19 cellular contexts compared by ENCODE assay signal in the genomic region with DNA sequence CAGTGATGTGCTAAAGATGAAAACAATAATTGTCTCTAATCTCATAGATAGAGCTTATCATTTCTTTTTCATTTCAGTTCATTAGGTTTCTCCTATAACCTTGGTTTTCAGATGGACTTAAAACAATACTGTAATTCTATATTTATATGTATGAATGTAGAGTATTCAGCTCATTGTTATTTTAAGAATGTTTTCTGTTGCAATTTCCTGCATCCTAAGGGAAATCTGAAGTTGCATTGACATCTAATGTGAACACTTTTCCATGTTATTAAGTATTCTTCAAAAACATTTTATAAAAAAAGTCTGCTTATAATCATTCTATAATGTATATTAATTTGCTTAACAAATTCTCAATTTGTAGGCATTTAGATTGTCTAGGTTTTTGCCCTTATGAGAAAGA.
A peak's percentile ranks its signal among the peaks of the same experiment; 100 is the strongest.
DNase-seq lines count a peak whose midpoint lies in the region; ATAC-seq, FAIRE-seq and TF ChIP-seq lines count a peak whose summit lies in the region.
"Had no signal": no experiment of that assay in that cellular context is flagged by ENCODE, and none has a peak within 500 bp of the region (broad histone marks: within the 10 kb centered on the region; RNA-seq: fewer than 3 reads in every experiment).

No MANE protein-coding gene starts in this region.

- intact Hi-C loops in IMR-90 (cut with micrococcal nuclease): loop anchor here (5.0 kb wide), 1 partner anchor 35 kb away; no protein-coding TSS in a partner anchor
- intact Hi-C loops in colonic mucosa (cut with DNase I): no loop called here

- no peak overlapping the region for H2BK12ac ChIP-seq in neuronal stem cell (ENCODE audit: low read length)

- ATAC-seq in IMR-90 (ENCODE audit: low read depth): 0 out of 2 replicates have a peak, but pooled peaks have one; percentile 22

- dilution Hi-C loops in IMR-90 (cut with HindIII; ENCODE audit: low sequenced_read_pairs, unreplicated experiment): no loop called here

- no peak overlapping the region for H2AK9ac ChIP-seq in IMR-90 (replicated peaks; ENCODE audit: low read depth, low read length, poor library complexity)

- TF ChIP-seq CTCF in IMR-90 (conservative IDR thresholded peaks at IDR 0.05; ENCODE audit: low read depth, low read length): no peak
- no peak for TF ChIP-seq CTCF in choroid plexus epithelial cell (conservative IDR thresholded peaks at IDR 0.05; ENCODE audit: low read depth, low read length)
- no peak for TF ChIP-seq CTCF in fibroblast of the aortic adventitia (IDR thresholded peaks at IDR 0.05; ENCODE audit: insufficient read depth, low read length)
- no peak for TF ChIP-seq CTCF in colonic mucosa (IDR thresholded peaks at IDR 0.05)

- no peaks in the 10 kb centered on the region for H3K79me2 ChIP-seq in ACC112 (ENCODE audit: control insufficient read depth, insufficient read depth, low read length, unreplicated experiment)

- no peak overlapping the region for H2AK5ac ChIP-seq in IMR-90 (ENCODE audit: low read depth, low read length)
- no peak overlapping the region for H2AK5ac ChIP-seq in neuronal stem cell (ENCODE audit: low read depth, low read length)

- BruUV-seq in IMR-90 (replicated peaks; lab: Mats Ljungman, UMichigan): no TSS peak

- CTCF ChIA-PET in IMR-90 (lab: Yijun Ruan, JAX): no interaction called here

- H4K5ac ChIP-seq in IMR-90 (ENCODE audit: low read depth, low read length): no peak overlapping the region

- H2BK120ac ChIP-seq in IMR-90 (ENCODE audit: low read depth, low read length): no peak overlapping the region; the same call in 1 of the 2 replicates
- H2BK120ac ChIP-seq in neuronal stem cell (ENCODE audit: low read depth, low read length): no peak overlapping the region

- TF ChIP-seq POLR2A in IMR-90 (IDR thresholded peaks at IDR 0.05; ENCODE audit: low read depth, low read length): no peak

- H3K79me1 ChIP-seq in IMR-90 (ENCODE audit: low read depth in 1 of 2, low read length in 2 of 2) (no peaks in the 10 kb centered on the region), neuronal stem cell (ENCODE audit: low read depth, low read length) (no peaks in the 10 kb centered on the region)

- H3K4ac ChIP-seq in IMR-90 (ENCODE audit: low read depth, low read length) (no peak overlapping the region), neuronal stem cell (ENCODE audit: low read length) (no peak overlapping the region)

- FAIRE-seq in frontal cortex (lab: Jason Lieb, UNC): no peak
- FAIRE-seq: GM12891 had no signal

- POLR2A ChIA-PET in IMR-90 (lab: Charles Lee; ENCODE audit: unreplicated experiment): no interaction called here

- peak overlapping the region; percentile 2; the same call in 1 of the 2 replicates for H3K27ac ChIP-seq in ACC112 (ENCODE audit: low read depth, low read length)
- H3K27ac ChIP-seq in IMR-90 (ENCODE audit: insufficient read depth, low read length): no peak overlapping the region
- no peak overlapping the region for H3K27ac ChIP-seq in colonic mucosa
- H3K27ac ChIP-seq in neuronal stem cell (replicated peaks; ENCODE audit: low read length): no peak overlapping the region
- H3K27ac ChIP-seq: Peyer's patch had no signal

- peaks cover 3% of the 10 kb centered on the region; the same call in 1 of the 2 replicates for H3K9me1 ChIP-seq in IMR-90 (ENCODE audit: insufficient read depth, low read length)

- no peaks in the 10 kb centered on the region for H4K20me1 ChIP-seq in IMR-90 (ENCODE audit: insufficient read depth, low read length)

- H3K4me3 ChIP-seq in ACC112 (ENCODE audit: low read depth, low read length) (no peak overlapping the region), IMR-90 (ENCODE audit: insufficient read depth, low read depth, low read length) (no peak overlapping the region), choroid plexus epithelial cell (ENCODE audit: low read depth, low read length) (no peak overlapping the region), fibroblast of the aortic adventitia (ENCODE audit: low read depth, low read length) (no peak overlapping the region), colonic mucosa (no peak overlapping the region), neuronal stem cell (ENCODE audit: low read length in 2 of 2) (no peak overlapping the region)
- H3K4me3 ChIP-seq: Peyer's patch had no signal

- H3K23ac ChIP-seq in IMR-90 (ENCODE audit: low read depth, low read length) (no peak overlapping the region; the same call in 1 of the 2 replicates), neuronal stem cell (ENCODE audit: low read depth, low read length, poor library complexity) (no peak overlapping the region)

- H3K36me3 ChIP-seq in ACC112 (ENCODE audit: insufficient read depth, low read length) (no peaks in the 10 kb centered on the region), IMR-90 (ENCODE audit: control insufficient read depth, insufficient read depth, low read length) (no peaks in the 10 kb centered on the region), colonic mucosa (no peaks in the 10 kb centered on the region), neuronal stem cell (replicated peaks in 1 of 2; ENCODE audit: control insufficient read depth in 2 of 2, insufficient read depth in 2 of 2, low read length in 2 of 2) (no peaks in the 10 kb centered on the region)
- H3K36me3 ChIP-seq: Peyer's patch had no signal

- H4K91ac ChIP-seq in IMR-90 (ENCODE audit: insufficient read depth, low read depth, low read length): no peak overlapping the region
- no peak overlapping the region for H4K91ac ChIP-seq in neuronal stem cell (ENCODE audit: low read depth, low read length, poor library complexity)

- in situ Hi-C loops in IMR-90 (cut with MboI; ENCODE audit: low sequenced_read_pairs): no loop called here
- in situ Hi-C loops in G401 (cut with HindIII; ENCODE audit: low sequenced_read_pairs): no loop called here

- H3K18ac ChIP-seq in IMR-90 (ENCODE audit: low read depth, low read length) (no peak overlapping the region), neuronal stem cell (ENCODE audit: low read length) (no peak overlapping the region)

- H2BK20ac ChIP-seq in IMR-90 (ENCODE audit: low read depth, low read length): no peak overlapping the region

- H2BK5ac ChIP-seq in IMR-90 (ENCODE audit: low read depth, low read length, poor library complexity, severe bottlenecking): peak overlapping the region; percentile 57
- no peak overlapping the region for H2BK5ac ChIP-seq in neuronal stem cell (ENCODE audit: low read length)

- H4K8ac ChIP-seq in IMR-90 (ENCODE audit: low read depth in 2 of 2, low read length in 2 of 2): 0 out of 4 replicates have a peak overlapping the region, but pooled peaks have one; percentile 20 to 90
- no peak overlapping the region for H4K8ac ChIP-seq in neuronal stem cell (ENCODE audit: low read depth, low read length)

- no peak overlapping the region for H2AFZ ChIP-seq in ACC112 (ENCODE audit: low read length, unreplicated experiment)
- no peak overlapping the region for H2AFZ ChIP-seq in IMR-90 (replicated peaks; ENCODE audit: low read length, poor library complexity)
- H2AFZ ChIP-seq in neuronal stem cell (ENCODE audit: low read length): no peak overlapping the region

- H3K56ac ChIP-seq in IMR-90 (ENCODE audit: extremely low read depth, insufficient read depth, low read length): no peak overlapping the region

- H3K9ac ChIP-seq in IMR-90 (ENCODE audit: low read depth, low read length) (no peak overlapping the region), colonic mucosa (ENCODE audit: low read depth in 2 of 2, low read length in 2 of 2) (no peak overlapping the region), neuronal stem cell (ENCODE audit: low read depth, low read length, poor library complexity) (no peak overlapping the region)

- H3K4me2 ChIP-seq in IMR-90 (ENCODE audit: low read depth, low read length): peak overlapping the region; percentile 20; the same call in 1 of the 2 replicates
- H3K4me2 ChIP-seq in neuronal stem cell (ENCODE audit: insufficient read depth, low read length, poor library complexity, severe bottlenecking): no peak overlapping the region

- H3K4me1 ChIP-seq in ACC112 (ENCODE audit: control insufficient read depth, insufficient read depth, low read length, unreplicated experiment) (peaks cover 41% of the 10 kb centered on the region), IMR-90 (ENCODE audit: control insufficient read depth, insufficient read depth, low read length) (peaks cover 5% of the 10 kb centered on the region), colonic mucosa (no peaks in the 10 kb centered on the region), neuronal stem cell (ENCODE audit: control insufficient read depth in 2 of 2, insufficient read depth in 1 of 2, low read depth in 1 of 2, low read length in 2 of 2) (no peaks in the 10 kb centered on the region)
- H3K4me1 ChIP-seq: Peyer's patch had no signal

- no peak overlapping the region for H2BK15ac ChIP-seq in IMR-90 (ENCODE audit: low read depth, low read length)
- H2BK15ac ChIP-seq in neuronal stem cell (ENCODE audit: low read length): no peak overlapping the region

- H3K9me3 ChIP-seq in IMR-90 (ENCODE audit: control insufficient read depth, insufficient read depth, low read length) (no peaks in the 10 kb centered on the region), colonic mucosa (no peaks in the 10 kb centered on the region), neuronal stem cell (replicated peaks in 1 of 2; ENCODE audit: control insufficient read depth in 2 of 2, insufficient read depth in 1 of 2, low read depth in 1 of 2, low read length in 2 of 2) (peaks cover 0 to 1% of the 10 kb centered on the region in 2 donors)
- H3K9me3 ChIP-seq: Peyer's patch had no signal

- DNase-seq in IMR-90: peak; percentile 54
- DNase-seq in choroid plexus epithelial cell (ENCODE audit: low read depth): peak; percentile 55
- DNase-seq in fibroblast of the aortic adventitia (ENCODE audit: low read depth): peak; percentile 79
- DNase-seq in G401 (ENCODE audit: low spot score): no peak
- no peak for DNase-seq in frontal cortex (ENCODE audit: low spot score in 2 of 2)
- no peak for DNase-seq in colonic mucosa
- no peak for DNase-seq in neuronal stem cell (ENCODE audit: low spot score)
- DNase-seq: 8988T, C1 segment of cervical spinal cord, DMS153, GOT3, HFFc6, NCI-H2029, NCI-H2171 treated with DMSO at 0.1 percent for 48 hours, NCI-H510A treated with DMSO at 0.1 percent for 48 hours, Peyer's patch, SHP77 had no signal

- TF ChIP-seq RAD21 in IMR-90 (IDR thresholded peaks at IDR 0.05; ENCODE audit: low read length): no peak

- H3K27me3 ChIP-seq in ACC112 (ENCODE audit: insufficient read depth, low read length): no peaks in the 10 kb centered on the region
- H3K27me3 ChIP-seq in IMR-90 (ENCODE audit: control insufficient read depth, insufficient read depth, low read length): no peaks in the 10 kb centered on the region
- no peaks in the 10 kb centered on the region for H3K27me3 ChIP-seq in colonic mucosa
- no peaks in the 10 kb centered on the region for H3K27me3 ChIP-seq in neuronal stem cell (ENCODE audit: control insufficient read depth in 3 of 3, insufficient read depth in 3 of 3, low read depth in 1 of 3, low read length in 3 of 3)
- H3K27me3 ChIP-seq: Peyer's patch had no signal

- H3K14ac ChIP-seq in IMR-90 (replicated peaks; ENCODE audit: low read depth, low read length) (no peak overlapping the region), neuronal stem cell (ENCODE audit: low read length) (no peak overlapping the region)

TF ChIP-seq in IMR-90, 13 proteins besides CTCF, POLR2A, EP300 and RAD21 (continues in another document):
- no peak for TF ChIP-seq MXI1 (IDR thresholded peaks at IDR 0.05; ENCODE audit: borderline replicate concordance, low read depth, low read length)
- TF ChIP-seq SMC3 (IDR thresholded peaks at IDR 0.05; ENCODE audit: low read depth, low read length): no peak
- TF ChIP-seq RFX5 (IDR thresholded peaks at IDR 0.05; ENCODE audit: low read depth, low read length): no peak

Comparison
In these comparisons a context has a peak if more than half of its experiments do, and no peak if none do; other contexts are left out.
1. DNase-seq: peak in IMR-90 (single experiment), choroid plexus epithelial cell (single experiment) and fibroblast of the aortic adventitia (single experiment); none in G401 (single experiment), frontal cortex (0 of 2), colonic mucosa (single experiment) and neuronal stem cell (single experiment).